Comparison of ENCODE assay signal across 21 cellular contexts in the genomic region with DNA sequence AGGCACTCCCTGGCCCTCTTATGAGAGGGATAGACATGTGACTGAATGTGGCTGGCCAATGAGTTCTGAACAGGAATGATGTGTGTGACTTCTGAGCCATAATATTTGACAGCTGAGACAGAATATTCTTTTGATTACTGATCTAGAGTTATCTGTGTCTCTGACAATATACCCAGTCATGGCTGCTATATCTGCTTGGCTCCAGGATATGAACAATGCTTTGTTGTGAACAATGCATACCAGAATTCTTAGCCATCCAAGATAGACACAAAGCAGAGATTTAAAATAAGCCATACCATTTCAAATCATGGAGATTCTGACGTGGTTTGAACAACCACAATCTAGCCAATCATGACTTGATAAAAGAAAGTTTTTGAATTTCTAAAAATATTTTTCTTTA.
"Had no signal": no experiment of that assay in that cellular context is flagged by ENCODE, and none has a peak within 500 bp of the region (broad histone marks: within the 10 kb centered on the region; RNA-seq: fewer than 3 reads in every experiment).

No MANE protein-coding gene starts in this region.

- H3K27me3 ChIP-seq: gastroesophageal sphincter, heart left ventricle, spleen, testis, uterus had no signal

- H3K27ac ChIP-seq: gastroesophageal sphincter, heart left ventricle, spleen, testis, uterus, WERI-Rb-1 had no signal

- ATAC-seq: gastroesophageal sphincter, heart left ventricle, left colon, T-cell had no signal

- H3K9me3 ChIP-seq: gastroesophageal sphincter, heart left ventricle, testis, uterus had no signal

- DNase-seq: activated CD4-positive, alpha-beta T cell treated with anti-CD3 and anti-CD28 coated beads for 1 hour; activated CD4-positive, alpha-beta T cell treated with anti-CD3 and anti-CD28 coated beads, Interleukin-2, amount 50 U/mL, for 1 hour; activated gamma-delta T cell treated with Interleukin-2 at 50 U/mL for 16 hours; activated T-cell treated with anti-CD3 and anti-CD28 coated beads, Interleukin-2, amount 50 U/mL, for 1 hour; aorta; cortex of kidney; erythroblast; heart left ventricle; left colon; mesenchymal stem cell; nephron progenitor cell; nucleus accumbens; retina; spleen; stimulated activated CD4-positive, alpha-beta T cell treated with anti-CD3 and anti-CD28 coated beads, Interleukin-4, amount 100 ng/mL, for 1 hour; stimulated activated naive CD4-positive, alpha-beta T cell; T-cell; testis; uterus; WERI-Rb-1 had no signal

- H3K4me1 ChIP-seq: gastroesophageal sphincter, heart left ventricle, spleen, testis, uterus had no signal

- H3K36me3 ChIP-seq: gastroesophageal sphincter, heart left ventricle, spleen, uterus, WERI-Rb-1 had no signal

- H3K4me3 ChIP-seq: gastroesophageal sphincter, heart left ventricle, spleen, testis, uterus had no signal
